In genomic region chr12:12356886-12357696, GRCh38 we compare ENCODE assay signal across 1 cellular context.
A peak's percentile ranks its signal among the peaks of the same experiment; 100 is the strongest.
TF ChIP-seq lines count a peak whose summit lies in the region.

BORCS5 (plus strand) TSS chr12:12357078; CDS start chr12:12357452, 374 bp downstream.

TF ChIP-seq in HepG2, 621 proteins besides CTCF, POLR2A, EP300 and RAD21 (continued from another document):
- TF ChIP-seq ZNF367 (CRISPR knock-in tag; IDR thresholded peaks at IDR 0.05; ENCODE audit: borderline replicate concordance) (no peak), ZNF562 (CRISPR knock-in tag; IDR thresholded peaks at IDR 0.05; ENCODE audit: borderline replicate concordance) (no peak), YEATS4 (CRISPR knock-in tag; IDR thresholded peaks at IDR 0.05; ENCODE audit: borderline replicate concordance) (peak; percentile 66), ZNF674 (CRISPR knock-in tag; IDR thresholded peaks at IDR 0.05; ENCODE audit: low read depth) (no peak; the same call in 1 of the 2 replicates), CREBL2 (CRISPR knock-in tag; IDR thresholded peaks at IDR 0.05; ENCODE audit: borderline replicate concordance) (no peak)
- TF ChIP-seq, protein P1, sequence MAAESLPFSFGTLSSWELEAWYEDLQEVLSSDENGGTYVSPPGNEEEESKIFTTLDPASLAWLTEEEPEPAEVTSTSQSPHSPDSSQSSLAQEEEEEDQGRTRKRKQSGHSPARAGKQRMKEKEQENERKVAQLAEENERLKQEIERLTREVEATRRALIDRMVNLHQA (CRISPR knock-in tag; IDR thresholded peaks at IDR 0.05): no peak
